9 cellular contexts compared by ENCODE assay signal in the genomic region with DNA sequence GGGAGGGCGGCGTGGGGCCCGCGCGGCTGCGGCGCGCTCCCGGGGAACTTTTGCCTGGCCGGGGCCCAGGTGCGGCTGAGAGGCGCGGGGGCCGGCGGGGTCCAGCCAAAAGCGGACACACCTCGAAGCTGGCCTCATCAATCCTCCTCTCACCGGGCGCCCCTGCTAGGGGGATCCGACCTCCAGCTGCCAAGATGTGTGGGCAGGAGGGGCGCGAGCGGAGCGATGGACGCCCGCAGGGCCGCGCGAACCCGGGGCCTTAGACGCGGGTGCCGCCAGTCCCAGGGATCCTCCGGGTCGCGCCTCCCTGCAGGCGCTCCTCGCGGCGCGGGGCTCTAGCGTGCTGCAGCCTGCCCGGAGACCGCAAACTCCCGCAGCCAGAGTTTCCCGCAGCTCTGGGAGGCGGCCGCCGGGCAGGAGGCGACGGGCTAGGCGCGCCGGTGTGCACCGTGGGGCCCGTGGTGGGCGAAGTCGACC. TPM values are rescaled to one million over a fixed set of nuclear protein-coding genes. Genes with fewer than 3 reads are reported as not detected.
DNase-seq lines count a peak whose midpoint lies in the region; ATAC-seq and TF ChIP-seq lines count a peak whose summit lies in the region.
"Had no signal": no experiment of that assay in that cellular context is flagged by ENCODE, and none has a peak within 500 bp of the region (broad histone marks: within the 10 kb centered on the region; RNA-seq: fewer than 3 reads in every experiment).

No MANE protein-coding gene starts in this region.

- CTCF ChIA-PET in Calu3 (lab: Charles Lee): interaction anchor here (0.7 to 1.6 kb wide), 3 partner anchors 21 to 41 kb away, joined by 3 to 8 read pairs (median 3); no protein-coding TSS in a partner anchor

- no peak overlapping the region for H3K4ac ChIP-seq in neuronal stem cell (ENCODE audit: low read length)

- peaks cover 18% of the 10 kb centered on the region for H3K36me3 Mint-ChIP-seq in Calu3 (ENCODE audit: insufficient read depth, unreplicated experiment)
- no peaks in the 10 kb centered on the region for H3K36me3 Mint-ChIP-seq in stimulated activated naive B cell treated with anti-CD40 and anti-IgM and Interleukin-4, amounts not matched to agents 10 μg/mL and 1 μg/mL and 100 μg/mL, for 72 hours

- no peak overlapping the region for H3K23ac ChIP-seq in neuronal stem cell (ENCODE audit: low read depth, low read length, poor library complexity)

- peak overlapping the region; percentile 32 for H3K18ac ChIP-seq in neuronal stem cell (ENCODE audit: low read length)

- no peak overlapping the region for H3K27ac ChIP-seq in colonic mucosa
- no peak overlapping the region for H3K27ac ChIP-seq in neuronal stem cell (replicated peaks; ENCODE audit: low read length)
- H3K27ac ChIP-seq: PC-9 had no signal

- WGBS in neuronal stem cell (ENCODE audit: extremely low coverage in 2 of 2, insufficient read length in 2 of 2, insufficient replicate concordance in 1 of 2), 2 donors: no CpG with 5 or more reads among the region's 58 CpGs

- H3K9me3 Mint-ChIP-seq in Calu3 (ENCODE audit: low read depth, unreplicated experiment): no peaks in the 10 kb centered on the region
- H3K9me3 Mint-ChIP-seq in stimulated activated naive B cell treated with anti-CD40 and anti-IgM and Interleukin-4, amounts not matched to agents 10 μg/mL and 1 μg/mL and 100 μg/mL, for 72 hours: peaks cover 0 to 1% of the 10 kb centered on the region in 2 donors

- no peak overlapping the region for H4K8ac ChIP-seq in neuronal stem cell (ENCODE audit: low read depth, low read length)

- H3K4me2 ChIP-seq in neuronal stem cell (ENCODE audit: insufficient read depth, low read length, poor library complexity, severe bottlenecking): peak overlapping the region; percentile 86
- H3K4me2 ChIP-seq: PC-9 had no signal

- H3K4me1 Mint-ChIP-seq in Calu3 (ENCODE audit: low read depth, unreplicated experiment): no peaks in the 10 kb centered on the region
- H3K4me1 Mint-ChIP-seq in stimulated activated naive B cell treated with anti-CD40 and anti-IgM and Interleukin-4, amounts not matched to agents 10 μg/mL and 1 μg/mL and 100 μg/mL, for 72 hours: peaks cover 14 to 21% of the 10 kb centered on the region in 2 donors

- H3K27me3 Mint-ChIP-seq in Calu3 (ENCODE audit: unreplicated experiment): peaks cover 23% of the 10 kb centered on the region
- peaks cover 54 to 70% of the 10 kb centered on the region in 2 donors for H3K27me3 Mint-ChIP-seq in stimulated activated naive B cell treated with anti-CD40 and anti-IgM and Interleukin-4, amounts not matched to agents 10 μg/mL and 1 μg/mL and 100 μg/mL, for 72 hours

- H2BK120ac ChIP-seq in neuronal stem cell (ENCODE audit: low read depth, low read length): no peak overlapping the region

- ATAC-seq in HG03196 (IDR thresholded peaks at IDR 0.05; ENCODE audit: unreplicated experiment): no peak
- no peak for ATAC-seq in GM18868 (IDR thresholded peaks at IDR 0.05; ENCODE audit: unreplicated experiment)
- ATAC-seq in stimulated activated naive B cell treated with anti-CD40 and anti-IgM and Interleukin-4, amounts not matched to agents 10 μg/mL and 1 μg/mL and 100 μg/mL, for 72 hours (replicated peaks): no peak
- no peak for ATAC-seq in GM18502 (IDR thresholded peaks at IDR 0.05; ENCODE audit: poor library complexity, unreplicated experiment)

- H3K27me3 ChIP-seq in MG63: no peaks in the 10 kb centered on the region; the same call in 1 of the 2 replicates
- peaks cover 15% of the 10 kb centered on the region for H3K27me3 ChIP-seq in colonic mucosa
- peaks cover 7 to 53% (median 21%) of the 10 kb centered on the region in 3 experiments for H3K27me3 ChIP-seq in neuronal stem cell (ENCODE audit: control insufficient read depth in 3 of 3, insufficient read depth in 3 of 3, low read depth in 1 of 3, low read length in 3 of 3)

- H2BK15ac ChIP-seq in neuronal stem cell (ENCODE audit: low read length): no peak overlapping the region

- no peak overlapping the region for H2AK5ac ChIP-seq in neuronal stem cell (ENCODE audit: low read depth, low read length)

- peak overlapping the region; percentile 62 for H3K4me3 ChIP-seq in MG63
- H3K4me3 ChIP-seq in colonic mucosa: peak overlapping the region; percentile 44
- H3K4me3 ChIP-seq in neuronal stem cell (ENCODE audit: low read length in 2 of 2): peak overlapping the region; percentile 84 to 86
- H3K4me3 ChIP-seq: PC-9 had no signal

- peaks cover 3% of the 10 kb centered on the region for H3K4me1 ChIP-seq in colonic mucosa
- H3K4me1 ChIP-seq in neuronal stem cell (ENCODE audit: control insufficient read depth in 2 of 2, insufficient read depth in 1 of 2, low read depth in 1 of 2, low read length in 2 of 2): peaks cover 32 to 33% of the 10 kb centered on the region in 2 donors

- H3K9me3 ChIP-seq in MG63 (no peaks in the 10 kb centered on the region), colonic mucosa (no peaks in the 10 kb centered on the region), neuronal stem cell (replicated peaks in 1 of 2; ENCODE audit: control insufficient read depth in 2 of 2, insufficient read depth in 1 of 2, low read depth in 1 of 2, low read length in 2 of 2) (peaks cover 0 to 1% of the 10 kb centered on the region in 2 donors)

- H2BK5ac ChIP-seq in neuronal stem cell (ENCODE audit: low read length): no peak overlapping the region

- TF ChIP-seq CTCF in Calu3 (IDR thresholded peaks at IDR 0.05; ENCODE audit: unreplicated experiment): no peak
- no peak for TF ChIP-seq CTCF in colonic mucosa (IDR thresholded peaks at IDR 0.05)

- H3K79me1 ChIP-seq in neuronal stem cell (ENCODE audit: low read depth, low read length): peaks cover 6% of the 10 kb centered on the region

- DNase-seq in Calu3 (no peak), MG63 (no peak), colonic mucosa (no peak), neuronal stem cell (ENCODE audit: low spot score) (no peak)
- no peak for DNase-seq in stimulated activated naive B cell treated with anti-CD40 and anti-IgM and Interleukin-4, amounts not matched to agents 10 μg/mL and 1 μg/mL and 100 μg/mL, for 72 hours
- DNase-seq: PC-9 had no signal

- peak overlapping the region; percentile 80 for H3K4me3 Mint-ChIP-seq in Calu3 (ENCODE audit: low read depth, unreplicated experiment)
- no peak overlapping the region for H3K4me3 Mint-ChIP-seq in stimulated activated naive B cell treated with anti-CD40 and anti-IgM and Interleukin-4, amounts not matched to agents 10 μg/mL and 1 μg/mL and 100 μg/mL, for 72 hours

- no peak overlapping the region for H3K27ac Mint-ChIP-seq in Calu3 (ENCODE audit: unreplicated experiment)
- no peak overlapping the region for H3K27ac Mint-ChIP-seq in stimulated activated naive B cell treated with anti-CD40 and anti-IgM and Interleukin-4, amounts not matched to agents 10 μg/mL and 1 μg/mL and 100 μg/mL, for 72 hours

- H2BK12ac ChIP-seq in neuronal stem cell (ENCODE audit: low read length): no peak overlapping the region

- peak overlapping the region in 1 of 2 donors; percentile 39 for H3K9ac ChIP-seq in colonic mucosa (ENCODE audit: low read depth in 2 of 2, low read length in 2 of 2)
- H3K9ac ChIP-seq in neuronal stem cell (ENCODE audit: low read depth, low read length, poor library complexity): peak overlapping the region; percentile 78

- intact Hi-C loops in Calu3 (cut with micrococcal nuclease; ENCODE audit: unreplicated experiment) (no loop called here), colonic mucosa (cut with DNase I) (loop anchor here (10.0 kb wide), 1 partner anchor 79 kb away; no protein-coding TSS in a partner anchor)

- H3K36me3 ChIP-seq in MG63 (no peaks in the 10 kb centered on the region), colonic mucosa (no peaks in the 10 kb centered on the region), neuronal stem cell (replicated peaks in 1 of 2; ENCODE audit: control insufficient read depth in 2 of 2, insufficient read depth in 2 of 2, low read length in 2 of 2) (no peaks in the 10 kb centered on the region)

- no peak overlapping the region for H4K91ac ChIP-seq in neuronal stem cell (ENCODE audit: low read depth, low read length, poor library complexity)

- no peak overlapping the region for H3K14ac ChIP-seq in neuronal stem cell (ENCODE audit: low read length)

- H2AFZ ChIP-seq in neuronal stem cell (ENCODE audit: low read length): peak overlapping the region; percentile 99
- H2AFZ ChIP-seq: PC-9 had no signal

- BruUV-seq in Calu3 (replicated peaks; lab: Mats Ljungman, UMichigan): no TSS peak

RNA-seq across cellular contexts. Expression of gene IGSF9B, which starts 0.8 kb away (rescaled TPM):
- total RNA-seq in Calu3 (2022) (10.2 and 13.2 TPM in 2 replicates), colonic mucosa (1 to 10 TPM; 5.0 to 6.0 TPM)
- total RNA-seq in MG63 (2014; rRNA removed; shearing (Covaris generic); ENCODE audit: low replicate concordance): 0.12 and 0.43 TPM in 2 replicates
- 3.9 TPM for polyA plus RNA-seq in neuronal stem cell (2013, experiment 1 of 2)
- 3.8 TPM for polyA plus RNA-seq in neuronal stem cell (2013, experiment 2 of 2)
- total RNA-seq: PC-9 had no signal
